In the genomic region with DNA sequence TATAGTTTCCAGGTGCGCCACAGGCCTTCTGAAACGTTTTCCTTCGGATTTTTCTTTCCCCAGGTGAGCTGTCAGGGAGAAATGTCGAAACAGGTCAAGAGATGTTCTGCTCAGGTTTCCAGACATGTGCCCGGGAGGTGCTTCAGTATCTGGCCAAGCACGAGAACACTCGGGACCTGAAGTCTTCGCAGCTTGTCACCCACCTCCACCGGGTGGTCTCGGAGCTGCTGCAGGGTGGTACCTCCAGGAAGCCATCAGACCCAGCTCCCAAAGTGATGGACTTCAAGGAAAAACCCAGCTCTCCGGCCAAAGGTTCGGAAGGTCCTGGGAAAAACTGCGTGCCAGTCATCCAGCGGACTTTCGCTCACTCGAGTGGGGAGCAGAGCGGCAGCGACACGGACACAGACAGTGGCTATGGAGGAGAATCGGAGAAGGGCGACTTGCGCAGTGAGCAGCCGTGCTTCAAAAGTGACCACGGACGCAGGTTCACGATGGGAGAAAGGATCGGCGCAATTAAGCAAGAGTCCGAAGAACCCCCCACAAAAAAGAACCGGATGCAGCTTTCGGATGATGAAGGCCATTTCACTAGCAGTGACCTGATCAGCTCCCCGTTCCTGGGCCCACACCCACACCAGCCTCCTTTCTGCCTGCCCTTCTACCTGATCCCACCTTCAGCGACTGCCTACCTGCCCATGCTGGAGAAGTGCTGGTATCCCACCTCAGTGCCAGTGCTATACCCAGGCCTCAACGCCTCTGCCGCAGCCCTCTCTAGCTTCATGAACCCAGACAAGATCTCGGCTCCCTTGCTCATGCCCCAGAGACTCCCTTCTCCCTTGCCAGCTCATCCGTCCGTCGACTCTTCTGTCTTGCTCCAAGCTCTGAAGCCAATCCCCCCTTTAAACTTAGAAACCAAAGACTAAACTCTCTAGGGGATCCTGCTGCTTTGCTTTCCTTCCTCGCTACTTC, we compare ENCODE assay signal across 10 cellular contexts. TPM values are rescaled to one million over a fixed set of nuclear protein-coding genes. Genes with fewer than 3 reads are reported as not detected.
DNase-seq lines count a peak whose midpoint lies in the region; ATAC-seq, FAIRE-seq and TF ChIP-seq lines count a peak whose summit lies in the region.
"Had no signal": no experiment of that assay in that cellular context is flagged by ENCODE, and none has a peak within 500 bp of the region (broad histone marks: within the 10 kb centered on the region; RNA-seq: fewer than 3 reads in every experiment).

No MANE protein-coding gene starts in this region.

- no peak for TF ChIP-seq EP300 in SK-N-SH (IDR thresholded peaks at IDR 0.05; ENCODE audit: borderline replicate concordance in 1 of 2, low read depth in 1 of 2, low read length in 1 of 2)

- H3K4me2 ChIP-seq in SK-N-SH, result peak overlapping the region; percentile 76
- peak overlapping the region; percentile 80 for H3K4me2 ChIP-seq in keratinocyte (ENCODE audit: control insufficient read depth, extremely low read depth, insufficient read depth, low read depth, low read length)

- H2AFZ ChIP-seq in SK-N-SH (ENCODE audit: low read depth), result no peak overlapping the region; the same call in 1 of the 2 replicates
- H2AFZ ChIP-seq in keratinocyte (ENCODE audit: control insufficient read depth, low read length), result no peak overlapping the region

- ATAC-seq in SK-N-SH treated with all-trans-retinoic acid at 6 μM for 48 hours (no peak), GM21786 (IDR thresholded peaks at IDR 0.05; ENCODE audit: unreplicated experiment) (no peak), GM18520 (IDR thresholded peaks at IDR 0.05; ENCODE audit: unreplicated experiment) (no peak)

- CTCF ChIA-PET in SK-N-SH (lab: Yijun Ruan, JAX), result interaction anchor here (0.6 to 16.3 kb wide), 9 partner anchors 12 to 1651 kb away, joined by 3 to 277 read pairs (median 3); no protein-coding TSS in a partner anchor

- no peaks in the 10 kb centered on the region for H3K9me2 ChIP-seq in SK-N-SH

- H3K4me1 ChIP-seq in SK-N-SH (ENCODE audit: control insufficient read depth in 1 of 2, insufficient read depth in 2 of 2, low read depth in 1 of 2, low read length in 1 of 2) (peaks cover 40 to 42% of the 10 kb centered on the region in 2 experiments), keratinocyte (ENCODE audit: control insufficient read depth, extremely low read depth, insufficient read depth, low read length) (peaks cover 52% of the 10 kb centered on the region), subcutaneous abdominal adipose tissue (ENCODE audit: control insufficient read depth in 5 of 5, insufficient read depth in 5 of 5, low read length in 5 of 5) (peaks cover 19 to 81% (median 71%) of the 10 kb centered on the region in 5 donors)

- TF ChIP-seq CTCF in SK-N-SH (IDR thresholded peaks at IDR 0.05) (no peak), keratinocyte (optimal IDR thresholded peaks at IDR 0.05 in 1 of 3, IDR thresholded peaks at IDR 0.05 in 1 of 3, conservative IDR thresholded peaks at IDR 0.05 in 1 of 3; ENCODE audit: extremely low read depth in 1 of 3, insufficient read depth in 2 of 3, low read length in 3 of 3) (no peak)

- H3K27ac ChIP-seq in SK-N-SH (ENCODE audit: low read depth in 2 of 2, low read length in 1 of 2) (peak overlapping the region in 1 of 2 experiments; percentile 95; a peak in 3 of 4 replicates), keratinocyte (ENCODE audit: control insufficient read depth, insufficient read depth, low read length) (peak overlapping the region; percentile 88), subcutaneous abdominal adipose tissue (ENCODE audit: low read depth, low read length) (peak overlapping the region; percentile 100)
- H3K27ac ChIP-seq: 22Rv1 had no signal

- POLR2A ChIA-PET in SK-N-SH (lab: Yijun Ruan, JAX), result interaction anchor here (0.6 to 0.8 kb wide), 2 partner anchors 20 to 28 kb away, joined by 3 to 4 read pairs; no protein-coding TSS in a partner anchor

- dilution Hi-C loops in keratinocyte (cut with MboI; ENCODE audit: extremely low pct_ligation_motif_present, low sequenced_read_pairs), result loop anchor here (10.0 kb wide), 1 partner anchor 268 kb away; no protein-coding TSS in a partner anchor

- H3K9me3 ChIP-seq in SK-N-SH, result no peaks in the 10 kb centered on the region
- no peaks in the 10 kb centered on the region for H3K9me3 ChIP-seq in keratinocyte (ENCODE audit: control insufficient read depth, low read depth, low read length)
- no peaks in the 10 kb centered on the region for H3K9me3 ChIP-seq in subcutaneous abdominal adipose tissue (ENCODE audit: control insufficient read depth in 5 of 5, low read length in 5 of 5)

- H3K36me3 Mint-ChIP-seq in activated naive CD8-positive, alpha-beta T cell, result peaks cover 16% of the 10 kb centered on the region

- peaks cover 26% of the 10 kb centered on the region in 2 experiments for H3K36me3 ChIP-seq in SK-N-SH (replicated peaks in 1 of 2; ENCODE audit: control insufficient read depth in 1 of 2, insufficient read depth in 2 of 2, low read length in 1 of 2)
- H3K36me3 ChIP-seq in keratinocyte (ENCODE audit: control insufficient read depth in 2 of 2, extremely low read depth in 1 of 2, insufficient read depth in 2 of 2, low read length in 2 of 2), result peaks cover 10 to 18% of the 10 kb centered on the region in 2 experiments
- H3K36me3 ChIP-seq in subcutaneous abdominal adipose tissue (ENCODE audit: control insufficient read depth in 5 of 5, insufficient read depth in 5 of 5, low read length in 5 of 5), result peaks cover 3 to 31% (median 13%) of the 10 kb centered on the region in 5 donors

- peak overlapping the region; percentile 92 for H3K4me3 Mint-ChIP-seq in activated naive CD8-positive, alpha-beta T cell

- H3K9me3 Mint-ChIP-seq in activated naive CD8-positive, alpha-beta T cell (ENCODE audit: low read depth), result no peaks in the 10 kb centered on the region

- H3K9me1 ChIP-seq in keratinocyte (ENCODE audit: control insufficient read depth, extremely low read depth, insufficient read depth, low read length), result no peaks in the 10 kb centered on the region

- no peaks in the 10 kb centered on the region for H3K27me3 ChIP-seq in SK-N-SH (ENCODE audit: insufficient read depth)
- H3K27me3 ChIP-seq in keratinocyte (ENCODE audit: control insufficient read depth, extremely low read depth, insufficient read depth, low read length), result no peaks in the 10 kb centered on the region
- no peaks in the 10 kb centered on the region for H3K27me3 ChIP-seq in subcutaneous abdominal adipose tissue (ENCODE audit: control insufficient read depth in 5 of 5, insufficient read depth in 4 of 5, low read length in 5 of 5)

- no peak for DNase-seq in SK-N-SH
- DNase-seq in keratinocyte (ENCODE audit: low read depth, low spot score), result no peak
- DNase-seq in NCI-H1436 (lab: John Stamatoyannopoulos, UW), result no peak

- peak overlapping the region; percentile 81 for H3K27ac Mint-ChIP-seq in activated naive CD8-positive, alpha-beta T cell

- no peak for FAIRE-seq in keratinocyte (lab: Jason Lieb, UNC)
- FAIRE-seq: TTC549 had no signal

- no peaks in the 10 kb centered on the region for H3K27me3 Mint-ChIP-seq in activated naive CD8-positive, alpha-beta T cell

- no peak for TF ChIP-seq RAD21 in SK-N-SH (IDR thresholded peaks at IDR 0.05; ENCODE audit: low read length)

- H3K4me1 Mint-ChIP-seq in activated naive CD8-positive, alpha-beta T cell (ENCODE audit: low read depth), result peaks cover 57% of the 10 kb centered on the region

- H3K9ac ChIP-seq in SK-N-SH (peak overlapping the region; percentile 98), keratinocyte (ENCODE audit: control insufficient read depth, extremely low read depth, insufficient read depth, low read length) (peak overlapping the region; percentile 100), subcutaneous abdominal adipose tissue (ENCODE audit: low read length in 5 of 5) (peak overlapping the region; percentile 17 to 77 (median 60))

- H3K79me2 ChIP-seq in SK-N-SH (ENCODE audit: insufficient read depth) (peaks cover 59% of the 10 kb centered on the region), keratinocyte (ENCODE audit: control insufficient read depth, insufficient read depth, low read length) (peaks cover 48% of the 10 kb centered on the region)

- peak overlapping the region; percentile 12 to 62; a peak in 3 of 4 replicates for H3K4me3 ChIP-seq in SK-N-SH (ENCODE audit: low read depth in 2 of 2, low read length in 1 of 2)
- peak overlapping the region; percentile 74 to 97 (median 85) for H3K4me3 ChIP-seq in keratinocyte (ENCODE audit: control insufficient read depth in 2 of 3, extremely low read depth in 1 of 3, insufficient read depth in 2 of 3, low read depth in 1 of 3, low read length in 3 of 3)
- H3K4me3 ChIP-seq in subcutaneous abdominal adipose tissue (ENCODE audit: low read depth in 1 of 5, low read length in 5 of 5), result peak overlapping the region; percentile 52 to 97 (median 80)

- WGBS in SK-N-SH (ENCODE audit: low lambda C conversion rate), result 83% methylated on average over 35 of the region's 40 CpGs

- peaks cover 57% of the 10 kb centered on the region for H3F3A ChIP-seq in SK-N-SH (replicated peaks; ENCODE audit: insufficient read depth)

- H4K20me1 ChIP-seq in SK-N-SH (ENCODE audit: insufficient read depth) (peaks cover 16% of the 10 kb centered on the region), keratinocyte (ENCODE audit: control insufficient read depth, extremely low read depth, insufficient read depth, low read length) (no peaks in the 10 kb centered on the region)

TF ChIP-seq in SK-N-SH, 30 proteins besides CTCF, POLR2A, EP300 and RAD21 (continues in another document):
- TF ChIP-seq GATA2 (CRISPR knock-in tag; IDR thresholded peaks at IDR 0.05), result no peak

TF ChIP-seq in SK-N-SH treated with all-trans-retinoic acid at 6 μM for 48 hours, 23 proteins besides CTCF, POLR2A, EP300 and RAD21 (continues in another document):
- TF ChIP-seq BACH2 (CRISPR knock-in tag; IDR thresholded peaks at IDR 0.05; ENCODE audit: borderline replicate concordance) (no peak), SNAI2 (CRISPR knock-in tag; IDR thresholded peaks at IDR 0.05) (no peak), ZFP30 (CRISPR knock-in tag; IDR thresholded peaks at IDR 0.05) (no peak), ZNF565 (CRISPR knock-in tag; conservative IDR thresholded peaks at IDR 0.05; ENCODE audit: low read depth) (no peak), PPARA (CRISPR knock-in tag; IDR thresholded peaks at IDR 0.05; ENCODE audit: borderline replicate concordance) (no peak)

RNA-seq across cellular contexts. Expression of a gene that starts 3.8 kb away (rescaled TPM):
- polyA plus RNA-seq in SK-N-SH (2012; rRNA removed) (47.2 and 62.2 TPM in 2 replicates), keratinocyte (73.9 to 95.7 TPM (median 74.3 TPM) in 3 replicates)
- polyA plus RNA-seq in SK-N-SH (2012; cell fraction: cytosol; rRNA removed), result 23.2 and 33.0 TPM in 2 replicates
- 211 and 257 TPM in 2 replicates for polyA plus RNA-seq in SK-N-SH (2012; cell fraction: nucleus; rRNA removed)
- polyA plus RNA-seq in keratinocyte (2011; ENCODE audit: low read depth), result 84.5 TPM
- 52.6 and 66.7 TPM in 2 replicates for polyA plus RNA-seq in keratinocyte (2011; cell fraction: cytosol; rRNA removed)
- 296 and 339 TPM in 2 replicates for polyA plus RNA-seq in keratinocyte (2011; cell fraction: nucleus; rRNA removed)
- polyA plus RNA-seq in keratinocyte (2012; ENCODE audit: low replicate concordance), result 87.7 and 181 TPM in 2 replicates
- polyA minus RNA-seq in keratinocyte, result 73.6 to 138 TPM (median 96.1 TPM) in 3 replicates
- 67.1 TPM for polyA minus RNA-seq in keratinocyte (2011; cell fraction: cytosol; rRNA and poly(A)+ RNA removed)
- 131 and 207 TPM in 2 replicates for polyA minus RNA-seq in keratinocyte (2011; cell fraction: nucleus; rRNA and poly(A)+ RNA removed)
